12 cellular contexts compared by ENCODE assay signal in genomic region chr22:26902401-26903029, GRCh38.
A peak's percentile ranks its signal among the peaks of the same experiment; 100 is the strongest.
DNase-seq lines count a peak whose midpoint lies in the region; ATAC-seq and TF ChIP-seq lines count a peak whose summit lies in the region.
"Had no signal": no experiment of that assay in that cellular context is flagged by ENCODE, and none has a peak within 500 bp of the region (broad histone marks: within the 10 kb centered on the region; RNA-seq: fewer than 3 reads in every experiment).

No MANE protein-coding gene starts in this region.

- no peak overlapping the region for H2BK120ac ChIP-seq in trophoblast cell (ENCODE audit: insufficient read depth, low read length, poor library complexity)

- H3K27me3 Mint-ChIP-seq in neural progenitor cell (ENCODE audit: insufficient read depth, low read depth) = peaks cover 11% of the 10 kb centered on the region

- H3K4me1 ChIP-seq in DOHH2 (ENCODE audit: control insufficient read depth, low read length) (peaks cover 4% of the 10 kb centered on the region; the same call in 1 of the 2 replicates), OCI-LY1 (ENCODE audit: insufficient read depth, low read length, severe bottlenecking) (peaks cover 4% of the 10 kb centered on the region), esophagus muscularis mucosa (peaks cover 0 to 16% (median 14%) of the 10 kb centered on the region in 4 donors), neural progenitor cell (peaks cover 19% of the 10 kb centered on the region), trophoblast cell (ENCODE audit: control insufficient read depth in 1 of 2, insufficient read depth in 2 of 2, low read length in 2 of 2) (peaks cover 0 to 4% of the 10 kb centered on the region in 2 experiments)
- H3K4me1 ChIP-seq: breast epithelium had no signal

- H3K4ac ChIP-seq in trophoblast cell (ENCODE audit: low read depth, low read length) = no peak overlapping the region

- H4K8ac ChIP-seq in trophoblast cell (ENCODE audit: low read depth, low read length) = no peak overlapping the region

- H3K9ac ChIP-seq in OCI-LY1 (ENCODE audit: low read length) (no peak overlapping the region), neural progenitor cell (no peak overlapping the region), trophoblast cell (ENCODE audit: low read length) (no peak overlapping the region)

- H3K4me2 ChIP-seq in DOHH2 (ENCODE audit: low read length) (peak overlapping the region; percentile 13; the same call in 1 of the 2 replicates), OCI-LY1 (ENCODE audit: low read length) (peak overlapping the region; percentile 29; the same call in 1 of the 2 replicates), neural progenitor cell (peak overlapping the region; percentile 83), trophoblast cell (ENCODE audit: low read length) (no peak overlapping the region)

- H3K27ac Mint-ChIP-seq in neural progenitor cell = peak overlapping the region; percentile 85
- H3K27ac Mint-ChIP-seq: activated T-helper 1 cell treated with anti-CD3 and anti-CD28 coated beads, Interleukin-12 subunit alpha, Interleukin-12 subunit beta, Interleukin-2, Interleukin-4 antibody, amounts not matched to agents 30 ng/mL and 10 ng/mL and 1 ng/mL, durations not matched to agents 14 hours and 24 hours and 36 hours had no signal

- H2AK5ac ChIP-seq in trophoblast cell (ENCODE audit: low read length) = no peak overlapping the region

- H3K36me3 ChIP-seq in DOHH2 (ENCODE audit: control insufficient read depth, low read length) (no peaks in the 10 kb centered on the region), OCI-LY1 (ENCODE audit: insufficient read depth, low read length) (no peaks in the 10 kb centered on the region), esophagus muscularis mucosa (no peaks in the 10 kb centered on the region), neural progenitor cell (no peaks in the 10 kb centered on the region), trophoblast cell (ENCODE audit: control insufficient read depth in 1 of 2, insufficient read depth in 2 of 2, low read length in 2 of 2) (no peaks in the 10 kb centered on the region)
- H3K36me3 ChIP-seq: breast epithelium, SJSA1 had no signal

- no peaks in the 10 kb centered on the region for H3K9me2 ChIP-seq in DOHH2 (replicated peaks; ENCODE audit: control insufficient read depth, low read length)
- H3K9me2 ChIP-seq in OCI-LY1 (ENCODE audit: low read depth, low read length) = no peaks in the 10 kb centered on the region

- H2AFZ ChIP-seq in OCI-LY1 (ENCODE audit: low read length) = no peak overlapping the region
- no peak overlapping the region for H2AFZ ChIP-seq in neural progenitor cell (replicated peaks)
- no peak overlapping the region for H2AFZ ChIP-seq in trophoblast cell (ENCODE audit: insufficient read depth, low read length, poor library complexity)

- H3K18ac ChIP-seq in trophoblast cell (ENCODE audit: low read length) = no peak overlapping the region

- peaks cover 36% of the 10 kb centered on the region for H3K4me1 Mint-ChIP-seq in neural progenitor cell

- TF ChIP-seq EP300 in esophagus muscularis mucosa (IDR thresholded peaks at IDR 0.05) = no peak

- H3K4me3 Mint-ChIP-seq in neural progenitor cell = peak overlapping the region; percentile 84
- H3K4me3 Mint-ChIP-seq: activated T-helper 1 cell treated with anti-CD3 and anti-CD28 coated beads, Interleukin-12 subunit alpha, Interleukin-12 subunit beta, Interleukin-2, Interleukin-4 antibody, amounts not matched to agents 30 ng/mL and 10 ng/mL and 1 ng/mL, durations not matched to agents 14 hours and 24 hours and 36 hours had no signal

- no peak for ATAC-seq in GM21367 (IDR thresholded peaks at IDR 0.05; ENCODE audit: unreplicated experiment)

- H4K20me1 ChIP-seq in DOHH2 (ENCODE audit: control insufficient read depth, insufficient read depth, low read depth, low read length) = no peaks in the 10 kb centered on the region
- no peaks in the 10 kb centered on the region for H4K20me1 ChIP-seq in OCI-LY1 (ENCODE audit: insufficient read depth, low read length)
- H4K20me1 ChIP-seq in neural progenitor cell (ENCODE audit: low read depth) = peaks cover 6% of the 10 kb centered on the region

- TF ChIP-seq CTCF in DOHH2 (IDR thresholded peaks at IDR 0.05; ENCODE audit: low read depth, low read length, poor library complexity, severe bottlenecking) = no peak
- no peak for TF ChIP-seq CTCF in OCI-LY1 (IDR thresholded peaks at IDR 0.05; ENCODE audit: low read length)
- TF ChIP-seq CTCF in esophagus muscularis mucosa (IDR thresholded peaks at IDR 0.05) = no peak
- TF ChIP-seq CTCF in neural progenitor cell (IDR thresholded peaks at IDR 0.05) = no peak

- H2BK12ac ChIP-seq in trophoblast cell (ENCODE audit: low read length) = no peak overlapping the region

- H3K4me3 ChIP-seq in DOHH2 (ENCODE audit: low read length) = no peak overlapping the region
- peak overlapping the region; percentile 40 for H3K4me3 ChIP-seq in OCI-LY1 (ENCODE audit: low read depth, low read length, poor library complexity, severe bottlenecking)
- H3K4me3 ChIP-seq in esophagus muscularis mucosa = peak overlapping the region; percentile 3 to 40 (median 23)
- H3K4me3 ChIP-seq in neural progenitor cell = peak overlapping the region; percentile 45
- H3K4me3 ChIP-seq in trophoblast cell (ENCODE audit: low read depth, low read length) = no peak overlapping the region
- H3K4me3 ChIP-seq: SJSA1 had no signal

- no peak overlapping the region for H4K12ac ChIP-seq in trophoblast cell (ENCODE audit: low read depth, low read length)

- peaks cover 4% of the 10 kb centered on the region for H3K9me3 Mint-ChIP-seq in neural progenitor cell
- H3K9me3 Mint-ChIP-seq: activated T-helper 1 cell treated with anti-CD3 and anti-CD28 coated beads, Interleukin-12 subunit alpha, Interleukin-12 subunit beta, Interleukin-2, Interleukin-4 antibody, amounts not matched to agents 30 ng/mL and 10 ng/mL and 1 ng/mL, durations not matched to agents 14 hours and 24 hours and 36 hours had no signal

- H3K27ac ChIP-seq in DOHH2 (ENCODE audit: low read depth, low read length) = no peak overlapping the region
- H3K27ac ChIP-seq in OCI-LY1 (ENCODE audit: low read depth, low read length, poor library complexity, severe bottlenecking) = no peak overlapping the region
- peak overlapping the region in 1 of 4 donors; percentile 2 for H3K27ac ChIP-seq in esophagus muscularis mucosa (replicated peaks in 1 of 4)
- no peak overlapping the region for H3K27ac ChIP-seq in neural progenitor cell
- H3K27ac ChIP-seq in trophoblast cell (ENCODE audit: low read depth, low read length) = no peak overlapping the region
- H3K27ac ChIP-seq: breast epithelium, SJSA1, VCaP had no signal

- intact Hi-C loops in esophagus muscularis mucosa (cut with DNase I) = no loop called here

- no peak overlapping the region for H3K23ac ChIP-seq in trophoblast cell (ENCODE audit: low read length)

- DNase-seq in esophagus muscularis mucosa (ENCODE audit: extremely low spot score) (no peak), neural progenitor cell (ENCODE audit: low spot score) (no peak), globus pallidus (ENCODE audit: low spot score) (no peak), trophoblast cell (no peak)
- DNase-seq: stimulated activated CD4-positive, alpha-beta T cell treated with anti-CD3 and anti-CD28 coated beads, Interleukin-4, amount 100 ng/mL, for 24 hours had no signal

- no peaks in the 10 kb centered on the region for H3K36me3 Mint-ChIP-seq in neural progenitor cell

- H3F3A ChIP-seq in DOHH2 (ENCODE audit: control insufficient read depth, insufficient read depth) (no peaks in the 10 kb centered on the region), OCI-LY1 (ENCODE audit: insufficient read depth, low read length) (no peaks in the 10 kb centered on the region), neural progenitor cell (ENCODE audit: low read depth) (peaks cover 27% of the 10 kb centered on the region)

- H3K14ac ChIP-seq in trophoblast cell (ENCODE audit: low read length) = no peak overlapping the region

- H2BK5ac ChIP-seq in trophoblast cell (ENCODE audit: low read depth, low read length, poor library complexity) = no peak overlapping the region

- H3K27me3 ChIP-seq in DOHH2 (ENCODE audit: control insufficient read depth, low read length) = peaks cover 21% of the 10 kb centered on the region
- H3K27me3 ChIP-seq in OCI-LY1 (ENCODE audit: insufficient read depth, low read length) = no peaks in the 10 kb centered on the region; the same call in 1 of the 2 replicates
- H3K27me3 ChIP-seq in esophagus muscularis mucosa = no peaks in the 10 kb centered on the region
- peaks cover 44% of the 10 kb centered on the region for H3K27me3 ChIP-seq in neural progenitor cell
- H3K27me3 ChIP-seq in trophoblast cell (ENCODE audit: insufficient read depth, low read length) = peaks cover 6% of the 10 kb centered on the region
- H3K27me3 ChIP-seq: breast epithelium, SJSA1 had no signal

- no peaks in the 10 kb centered on the region for H3K79me2 ChIP-seq in DOHH2 (ENCODE audit: control insufficient read depth, low read length)
- H3K79me2 ChIP-seq in OCI-LY1 (ENCODE audit: insufficient read depth, low read length) = no peaks in the 10 kb centered on the region
- H3K79me2 ChIP-seq in neural progenitor cell (ENCODE audit: low read depth) = no peaks in the 10 kb centered on the region
- H3K79me2 ChIP-seq in trophoblast cell (ENCODE audit: control insufficient read depth, insufficient read depth, low read length, poor library complexity) = no peaks in the 10 kb centered on the region

- WGBS in esophagus muscularis mucosa = 36% methylated on average over 7 of the region's 7 CpGs
- no CpG with 5 or more reads among the region's 7 CpGs for WGBS in trophoblast cell (ENCODE audit: extremely low coverage, insufficient coverage, insufficient read length)

- no peak for TF ChIP-seq POLR2A in esophagus muscularis mucosa (IDR thresholded peaks at IDR 0.05; ENCODE audit: low read depth)

- no peaks in the 10 kb centered on the region for H3K79me1 ChIP-seq in trophoblast cell (ENCODE audit: low read length)

- H3K9me3 ChIP-seq in DOHH2 (ENCODE audit: control insufficient read depth, insufficient read depth, low read length) (no peaks in the 10 kb centered on the region), OCI-LY1 (ENCODE audit: low read length) (no peaks in the 10 kb centered on the region), esophagus muscularis mucosa (no peaks in the 10 kb centered on the region), neural progenitor cell (ENCODE audit: low read depth) (no peaks in the 10 kb centered on the region), trophoblast cell (ENCODE audit: insufficient read depth, low read depth, low read length) (no peaks in the 10 kb centered on the region)
- H3K9me3 ChIP-seq: breast epithelium, SJSA1 had no signal

- H4K91ac ChIP-seq in trophoblast cell (ENCODE audit: low read depth, low read length) = no peak overlapping the region

Comparison
In these comparisons a context has a peak if more than half of its experiments do, and no peak if none do; other contexts are left out.
1. H3K4me3 ChIP-seq: peak in OCI-LY1 (single experiment), esophagus muscularis mucosa (4 of 4) and neural progenitor cell (single experiment); none in DOHH2 (single experiment) and trophoblast cell (single experiment).